In genomic region chr1:198228925-198229324, GRCh38 we compare ENCODE assay signal across 20 cellular contexts.
A peak's percentile ranks its signal among the peaks of the same experiment; 100 is the strongest.
DNase-seq lines count a peak whose midpoint lies in the region; FAIRE-seq and TF ChIP-seq lines count a peak whose summit lies in the region.
"Had no signal": no experiment of that assay in that cellular context is flagged by ENCODE, and none has a peak within 500 bp of the region (broad histone marks: within the 10 kb centered on the region; RNA-seq: fewer than 3 reads in every experiment).

No MANE protein-coding gene starts in this region.

- peak overlapping the region; percentile 78 for H3K27ac Mint-ChIP-seq in endodermal cell
- H3K27ac Mint-ChIP-seq in mesothelial cell of epicardium = peak overlapping the region; percentile 67
- H3K27ac Mint-ChIP-seq: B cell had no signal

- H3K9me3 Mint-ChIP-seq in endodermal cell (peaks cover 8% of the 10 kb centered on the region), mesothelial cell of epicardium (peaks cover 14% of the 10 kb centered on the region)

- no peak overlapping the region for H3K9ac ChIP-seq in endodermal cell (ENCODE audit: extremely low read depth, low read length, poor library complexity, severe bottlenecking)

- 91 to 100% methylated on average over 1 to 2 of the region's 2 CpGs for WGBS in endodermal cell (ENCODE audit: insufficient coverage in 1 of 2, insufficient read length in 1 of 2), 2 experiments
- 97% methylated on average over 2 of the region's 2 CpGs for WGBS in testis, 2 donors

- H3K4me3 ChIP-seq in endodermal cell (ENCODE audit: low read length) = peak overlapping the region; percentile 36
- no peak overlapping the region for H3K4me3 ChIP-seq in testis
- H3K4me3 ChIP-seq: Peyer's patch had no signal

- H3K36me3 Mint-ChIP-seq in endodermal cell (ENCODE audit: low read depth) = peaks cover 6% of the 10 kb centered on the region
- H3K36me3 Mint-ChIP-seq in mesothelial cell of epicardium = peaks cover 18% of the 10 kb centered on the region

- H3K27me3 Mint-ChIP-seq in endodermal cell (ENCODE audit: insufficient read depth) (no peaks in the 10 kb centered on the region), mesothelial cell of epicardium (ENCODE audit: low read depth) (no peaks in the 10 kb centered on the region)
- H3K27me3 Mint-ChIP-seq: B cell had no signal

- no peak overlapping the region for H3K27ac ChIP-seq in endodermal cell (ENCODE audit: low read depth, low read length)
- no peak overlapping the region for H3K27ac ChIP-seq in testis
- H3K27ac ChIP-seq: 22Rv1, Peyer's patch had no signal

- no peaks in the 10 kb centered on the region for H3K36me3 ChIP-seq in endodermal cell (ENCODE audit: control insufficient read depth, insufficient read depth, low read length)
- H3K36me3 ChIP-seq in testis (ENCODE audit: low read depth, missing control alignments) = no peaks in the 10 kb centered on the region
- H3K36me3 ChIP-seq: Peyer's patch had no signal

- H3K27me3 ChIP-seq in endodermal cell (ENCODE audit: control insufficient read depth, insufficient read depth, low read length, poor library complexity, severe bottlenecking) (no peaks in the 10 kb centered on the region), testis (no peaks in the 10 kb centered on the region)
- H3K27me3 ChIP-seq: Peyer's patch had no signal

- H3K9me3 ChIP-seq in endodermal cell (ENCODE audit: control insufficient read depth, low read length) (peaks cover 9% of the 10 kb centered on the region), testis (no peaks in the 10 kb centered on the region)
- H3K9me3 ChIP-seq: Caco-2, Peyer's patch had no signal

- H3K4me1 ChIP-seq in endodermal cell (ENCODE audit: control insufficient read depth, insufficient read depth, low read length) (peaks cover 16% of the 10 kb centered on the region), testis (no peaks in the 10 kb centered on the region)

- FAIRE-seq in frontal cortex (lab: Jason Lieb, UNC) = no peak
- FAIRE-seq: GM12891 had no signal

- H3K4me3 Mint-ChIP-seq in endodermal cell = no peak overlapping the region
- H3K4me3 Mint-ChIP-seq in mesothelial cell of epicardium = no peak overlapping the region
- H3K4me3 Mint-ChIP-seq: B cell had no signal

- TF ChIP-seq POLR2A in testis (IDR thresholded peaks at IDR 0.05) = no peak

- no peak for TF ChIP-seq CTCF in endodermal cell (conservative IDR thresholded peaks at IDR 0.05)
- no peak for TF ChIP-seq CTCF in mesothelial cell of epicardium (IDR thresholded peaks at IDR 0.05; ENCODE audit: unreplicated experiment)
- TF ChIP-seq CTCF in testis (IDR thresholded peaks at IDR 0.05) = no peak

- DNase-seq in SIG-M5 treated with dmso at 0.1 percent for 504 hours (lab: John Stamatoyannopoulos, UW; ENCODE audit: unreplicated experiment) (peak; percentile 32), SIG-M5 (lab: John Stamatoyannopoulos, UW) (no peak), EH (ENCODE audit: low read depth) (peak; percentile 28), endodermal cell (no peak), mesothelial cell of epicardium (ENCODE audit: low spot score in 2 of 2, unreplicated experiment in 2 of 2) (no peak), frontal cortex (ENCODE audit: low spot score in 2 of 2) (no peak), testis (no peak)
- DNase-seq in stimulated activated CD4-positive, alpha-beta T cell treated with anti-CD3 and anti-CD28 coated beads, Interleukin-4, amount 100 ng/mL, for 4 hours = no peak
- DNase-seq: Caco-2; DMS153; GOT3; MM.1S; NCI-H1092 treated with DMSO at 0.1 percent for 48 hours; NCI-H1694; NCI-H748 treated with DMSO at 0.1 percent for 48 hours; NK-92 treated with Interleukin-12 subunit alpha and Interleukin-12 subunit beta, amount 100 ng/mL, for 24 hours; Peyer's patch had no signal

- H3K4me1 Mint-ChIP-seq in endodermal cell = peaks cover 36% of the 10 kb centered on the region
- peaks cover 25% of the 10 kb centered on the region for H3K4me1 Mint-ChIP-seq in mesothelial cell of epicardium

- intact Hi-C loops in testis (cut with DNase I; ENCODE audit: low total_unique reads) = no loop called here

Comparison
In these comparisons a context has a peak if more than half of its experiments do, and no peak if none do; other contexts are left out.
1. DNase-seq: peak in SIG-M5 treated with dmso at 0.1 percent for 504 hours (single experiment) and EH (single experiment); none in SIG-M5 (single experiment), endodermal cell (single experiment), mesothelial cell of epicardium (0 of 2), frontal cortex (0 of 2), stimulated activated CD4-positive, alpha-beta T cell treated with anti-CD3 and anti-CD28 coated beads, Interleukin-4, amount 100 ng/mL, for 4 hours (0 of 2) and testis (single experiment).